ENCODE assay signal across 17 cellular contexts in genomic region chr1:45958317-45958716, GRCh38.
DNase-seq lines count a peak whose midpoint lies in the region; ATAC-seq, FAIRE-seq and TF ChIP-seq lines count a peak whose summit lies in the region.
"Had no signal": no experiment of that assay in that cellular context is flagged by ENCODE, and none has a peak within 500 bp of the region (broad histone marks: within the 10 kb centered on the region; RNA-seq: fewer than 3 reads in every experiment).

No MANE protein-coding gene starts in this region.

- H3K36me3 ChIP-seq in HepG2 (replicated peaks in 1 of 2; ENCODE audit: control insufficient read depth in 1 of 2, insufficient read depth in 2 of 2, low read length in 2 of 2) (peaks cover 5 to 18% of the 10 kb centered on the region in 2 experiments; a peak in 3 of 5 replicates), right lobe of liver (no peaks in the 10 kb centered on the region), K562 (ENCODE audit: control insufficient read depth, insufficient read depth, low read length) (peaks cover 5% of the 10 kb centered on the region; the same call in 1 of the 3 replicates), gastrocnemius medialis (peaks cover 0 to 18% of the 10 kb centered on the region in 2 donors)
- H3K36me3 ChIP-seq: BE2C, HAP-1 had no signal

- no peaks in the 10 kb centered on the region for H3K9me3 ChIP-seq in HepG2 (ENCODE audit: low read length)
- H3K9me3 ChIP-seq in right lobe of liver: no peaks in the 10 kb centered on the region
- H3K9me3 ChIP-seq in K562 (replicated peaks; ENCODE audit: control insufficient read depth, insufficient read depth, low read depth, low read length): no peaks in the 10 kb centered on the region
- no peaks in the 10 kb centered on the region for H3K9me3 ChIP-seq in gastrocnemius medialis
- H3K9me3 ChIP-seq: BE2C, HAP-1 had no signal

- in situ Hi-C loops in HepG2 (cut with HindIII; ENCODE audit: extremely low pct_ligation_motif_present, low pct_unique_long_range_greater_than_20kb): no loop called here
- in situ Hi-C loops in K562 (cut with MboI): no loop called here
- in situ Hi-C loops in gastrocnemius medialis (cut with MboI; ENCODE audit: low sequenced_read_pairs in 4 of 4): no loop called here

- H4K20me1 ChIP-seq in HepG2 (ENCODE audit: insufficient read depth, low read length) (no peaks in the 10 kb centered on the region), K562 (replicated peaks; ENCODE audit: control insufficient read depth, insufficient read depth, low read length) (no peaks in the 10 kb centered on the region)

- TF ChIP-seq POLR2A in HepG2 (IDR thresholded peaks at IDR 0.05; ENCODE audit: insufficient read depth in 1 of 2, low read depth in 2 of 2, low read length in 2 of 2): no peak
- no peak for TF ChIP-seq POLR2A in right lobe of liver (IDR thresholded peaks at IDR 0.05)
- TF ChIP-seq POLR2A in K562 (conservative IDR thresholded peaks at IDR 0.05): no peak
- TF ChIP-seq POLR2A in gastrocnemius medialis (IDR thresholded peaks at IDR 0.05): no peak

- POLR2A ChIA-PET in HepG2 (lab: Yijun Ruan, JAX): no interaction called here
- POLR2A ChIA-PET in K562 (lab: Yijun Ruan, JAX): no interaction called here

- DNase-seq in HepG2 (ENCODE audit: low spot score): no peak
- no peak for DNase-seq in right lobe of liver
- DNase-seq in K562 (ENCODE audit: extremely low read depth in 1 of 4, low spot score in 3 of 4): no peak
- no peak for DNase-seq in gastrocnemius medialis
- DNase-seq in NCI-H2081 (lab: John Stamatoyannopoulos, UW): no peak
- no peak for DNase-seq in DMS53 (lab: John Stamatoyannopoulos, UW)
- DNase-seq: ACHN; BE2C; C1 segment of cervical spinal cord; CD4-positive, CD25-positive, alpha-beta regulatory T cell; CD8-positive, alpha-beta memory T cell; COR-L47; DMS 273 treated with DMSO at 0.1 percent for 48 hours; GM23248 had no signal

- TF ChIP-seq RAD21 in HepG2 (CRISPR knock-in tag; IDR thresholded peaks at IDR 0.05) (no peak), K562 (CRISPR knock-in tag; conservative IDR thresholded peaks at IDR 0.05 in 1 of 2, IDR thresholded peaks at IDR 0.05 in 1 of 2) (no peak)

- H3K27ac ChIP-seq in HepG2 (ENCODE audit: extremely low read length, insufficient read depth, low read length): no peak overlapping the region
- no peak overlapping the region for H3K27ac ChIP-seq in right lobe of liver
- no peak overlapping the region for H3K27ac ChIP-seq in K562 (ENCODE audit: extremely low read depth, low read depth, low read length)
- peak overlapping the region; percentile 86 to 94 (median 92) for H3K27ac ChIP-seq in gastrocnemius medialis
- H3K27ac ChIP-seq: GM23248 had no signal

- H3K79me2 ChIP-seq in HepG2 (ENCODE audit: insufficient read depth, low read length): no peaks in the 10 kb centered on the region
- no peaks in the 10 kb centered on the region for H3K79me2 ChIP-seq in K562 (ENCODE audit: control insufficient read depth, insufficient read depth, low read length)

- peaks cover 12% of the 10 kb centered on the region for H3K4me1 ChIP-seq in HepG2 (ENCODE audit: insufficient read depth, low read length)
- peaks cover 0 to 19% (median 5%) of the 10 kb centered on the region in 4 donors for H3K4me1 ChIP-seq in right lobe of liver
- H3K4me1 ChIP-seq in K562 (replicated peaks in 1 of 2; ENCODE audit: control insufficient read depth in 2 of 2, insufficient read depth in 2 of 2, low read length in 2 of 2): peaks cover 0 to 15% of the 10 kb centered on the region in 2 experiments; a peak in 3 of 5 replicates
- peaks cover 68 to 79% of the 10 kb centered on the region in 2 donors for H3K4me1 ChIP-seq in gastrocnemius medialis
- H3K4me1 ChIP-seq: BE2C, HAP-1 had no signal

- H3K9ac ChIP-seq in HepG2 (ENCODE audit: insufficient read depth, low read depth, low read length) (no peak overlapping the region), K562 (ENCODE audit: insufficient read depth in 1 of 2, low read depth in 2 of 2, low read length in 2 of 2) (no peak overlapping the region)
- H3K9ac ChIP-seq: GM23248 had no signal

- CTCF ChIA-PET in HepG2 (lab: Yijun Ruan, JAX; ENCODE audit: low intra/inter-chr PET ratio, low total read pairs) (no interaction called here), K562 (lab: Yijun Ruan, JAX; ENCODE audit: low intra/inter-chr PET ratio) (no interaction called here)

- BruUV-seq in HepG2 (replicated peaks; lab: Mats Ljungman, UMichigan): no TSS peak
- BruUV-seq in K562 (replicated peaks; lab: Mats Ljungman, UMichigan): no TSS peak

- no peak for FAIRE-seq in HepG2 (lab: Jason Lieb, UNC)
- FAIRE-seq in K562 (lab: Jason Lieb, UNC): no peak
- FAIRE-seq: G401.6, GM12891 had no signal

- no peaks in the 10 kb centered on the region for H3K9me1 ChIP-seq in K562 (ENCODE audit: control insufficient read depth, insufficient read depth, low read length)

- H3K27me3 ChIP-seq in HepG2 (ENCODE audit: control insufficient read depth in 1 of 2, insufficient read depth in 2 of 2, low read length in 2 of 2): no peaks in the 10 kb centered on the region
- no peaks in the 10 kb centered on the region for H3K27me3 ChIP-seq in right lobe of liver
- no peaks in the 10 kb centered on the region for H3K27me3 ChIP-seq in K562 (ENCODE audit: control insufficient read depth in 2 of 2, insufficient read depth in 2 of 2, low read length in 2 of 2)
- no peaks in the 10 kb centered on the region for H3K27me3 ChIP-seq in gastrocnemius medialis
- H3K27me3 ChIP-seq: BE2C had no signal

- H3K4me2 ChIP-seq in HepG2 (ENCODE audit: low read depth, low read length): no peak overlapping the region
- no peak overlapping the region for H3K4me2 ChIP-seq in K562 (ENCODE audit: insufficient read depth, low read length)

- TF ChIP-seq CTCF in HepG2 (CRISPR knock-in tag; IDR thresholded peaks at IDR 0.05): no peak
- TF ChIP-seq CTCF in right lobe of liver (IDR thresholded peaks at IDR 0.05): no peak
- TF ChIP-seq CTCF in K562 (IDR thresholded peaks at IDR 0.05 in 2 of 3, conservative IDR thresholded peaks at IDR 0.05 in 1 of 3; ENCODE audit: insufficient read depth in 2 of 3, low read depth in 1 of 3, low read length in 3 of 3): no peak
- TF ChIP-seq CTCF in gastrocnemius medialis (IDR thresholded peaks at IDR 0.05 in 4 of 5, conservative IDR thresholded peaks at IDR 0.05 in 1 of 5): no peak

- no peak overlapping the region for H2AFZ ChIP-seq in HepG2 (ENCODE audit: low read length)
- no peak overlapping the region for H2AFZ ChIP-seq in K562 (ENCODE audit: low read depth, low read length)
- H2AFZ ChIP-seq: GM23248 had no signal

- H3K4me3 ChIP-seq in HepG2 (replicated peaks in 1 of 3; ENCODE audit: insufficient read depth in 1 of 3, low read depth in 2 of 3, low read length in 3 of 3) (no peak overlapping the region), right lobe of liver (no peak overlapping the region), K562 (no peak overlapping the region), gastrocnemius medialis (no peak overlapping the region)
- H3K4me3 ChIP-seq: GM23248, HAP-1 had no signal

- TF ChIP-seq EP300 in HepG2 (IDR thresholded peaks at IDR 0.05; ENCODE audit: low read depth in 2 of 2, low read length in 2 of 2) (no peak), HepG2 (CRISPR knock-in tag; IDR thresholded peaks at IDR 0.05; ENCODE audit: borderline replicate concordance) (no peak), K562 (IDR thresholded peaks at IDR 0.05; ENCODE audit: low read length) (no peak)

- ATAC-seq in HepG2: no peak
- no peak for ATAC-seq in right lobe of liver
- ATAC-seq in K562: no peak
- ATAC-seq in gastrocnemius medialis: no peak

- intact Hi-C loops in HepG2 (cut with micrococcal nuclease; ENCODE audit: unreplicated experiment): no loop called here
- intact Hi-C loops in right lobe of liver (cut with DNase I): no loop called here
- intact Hi-C loops in K562 (cut with micrococcal nuclease): no loop called here
- intact Hi-C loops in gastrocnemius medialis (cut with DNase I; ENCODE audit: low total_unique reads): loop anchor here (5.0 kb wide), 1 partner anchor 46 kb away; no protein-coding TSS in a partner anchor

TF ChIP-seq in HepG2, 621 proteins besides CTCF, POLR2A, EP300 and RAD21:
- TF ChIP-seq PCBP2 (optimal IDR thresholded peaks at IDR 0.05; ENCODE audit: low read depth, low read length, poor library complexity, severe bottlenecking) (peak; percentile 41), ZNF224 (CRISPR knock-in tag; IDR thresholded peaks at IDR 0.05) (no peak)

TF ChIP-seq in K562, 482 proteins besides CTCF, POLR2A, EP300 and RAD21 (continues in another document):
- TF ChIP-seq NFRKB (IDR thresholded peaks at IDR 0.05; ENCODE audit: low read depth) (no peak), DACH1 (IDR thresholded peaks at IDR 0.05; ENCODE audit: partially characterized antibody) (no peak), SREBF2 (CRISPR knock-in tag; IDR thresholded peaks at IDR 0.05) (no peak), SMAD1 (IDR thresholded peaks at IDR 0.05; ENCODE audit: low read depth, low read length, partially characterized antibody) (no peak), SRF (CRISPR knock-in tag; IDR thresholded peaks at IDR 0.05) (no peak), KDM4B (IDR thresholded peaks at IDR 0.05; ENCODE audit: borderline replicate concordance in 2 of 2, low read depth in 1 of 2) (no peak)
- TF ChIP-seq, protein P1, sequence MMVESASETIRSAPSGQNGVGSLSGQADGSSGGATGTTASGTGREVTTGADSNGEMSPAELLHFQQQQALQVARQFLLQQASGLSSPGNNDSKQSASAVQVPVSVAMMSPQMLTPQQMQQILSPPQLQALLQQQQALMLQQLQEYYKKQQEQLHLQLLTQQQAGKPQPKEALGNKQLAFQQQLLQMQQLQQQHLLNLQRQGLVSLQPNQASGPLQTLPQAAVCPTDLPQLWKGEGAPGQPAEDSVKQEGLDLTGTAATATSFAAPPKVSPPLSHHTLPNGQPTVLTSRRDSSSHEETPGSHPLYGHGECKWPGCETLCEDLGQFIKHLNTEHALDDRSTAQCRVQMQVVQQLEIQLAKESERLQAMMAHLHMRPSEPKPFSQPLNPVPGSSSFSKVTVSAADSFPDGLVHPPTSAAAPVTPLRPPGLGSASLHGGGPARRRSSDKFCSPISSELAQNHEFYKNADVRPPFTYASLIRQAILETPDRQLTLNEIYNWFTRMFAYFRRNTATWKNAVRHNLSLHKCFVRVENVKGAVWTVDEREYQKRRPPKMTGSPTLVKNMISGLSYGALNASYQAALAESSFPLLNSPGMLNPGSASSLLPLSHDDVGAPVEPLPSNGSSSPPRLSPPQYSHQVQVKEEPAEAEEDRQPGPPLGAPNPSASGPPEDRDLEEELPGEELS (CRISPR knock-in tag; IDR thresholded peaks at IDR 0.05; ENCODE audit: borderline replicate concordance): no peak

Comparison
In these comparisons a context has a peak if more than half of its experiments do, and no peak if none do; other contexts are left out.
1. H3K27ac ChIP-seq: peak in gastrocnemius medialis (4 of 4); none in HepG2 (single experiment), right lobe of liver (0 of 3) and K562 (single experiment).
2. Of the 241 proteins assayed by ChIP-seq in both HepG2 and K562: peak only in HepG2: PCBP2; only in K562: ELF4, HBP1 and ZBTB26; in both: none; in neither: 237.